Comparison of ENCODE assay signal across 1 cellular context in genomic region chr13:112668924-112669323, GRCh38.
TF ChIP-seq lines count a peak whose summit lies in the region.

No MANE protein-coding gene starts in this region.

TF ChIP-seq in GM23338, 12 proteins besides CTCF, POLR2A, EP300 and RAD21 (continued from another document):
- TF ChIP-seq REST (IDR thresholded peaks at IDR 0.05; ENCODE audit: unreplicated experiment) = no peak
- TF ChIP-seq POLR2AphosphoS5 (IDR thresholded peaks at IDR 0.05; ENCODE audit: low read depth) = no peak
- no peak for TF ChIP-seq JUNB (IDR thresholded peaks at IDR 0.05; ENCODE audit: unreplicated experiment)
- no peak for TF ChIP-seq NANOG (IDR thresholded peaks at IDR 0.05; ENCODE audit: borderline replicate concordance)
- TF ChIP-seq CREB1 (CRISPR knock-in tag; IDR thresholded peaks at IDR 0.05; ENCODE audit: low read depth) = no peak
